15 cellular contexts compared by ENCODE assay signal in genomic region chr13:26962671-26963070, GRCh38.
DNase-seq lines count a peak whose midpoint lies in the region; ATAC-seq, FAIRE-seq and TF ChIP-seq lines count a peak whose summit lies in the region.
"Had no signal": no experiment of that assay in that cellular context is flagged by ENCODE, and none has a peak within 500 bp of the region (broad histone marks: within the 10 kb centered on the region; RNA-seq: fewer than 3 reads in every experiment).

No MANE protein-coding gene starts in this region.

- TF ChIP-seq POLR2A in Peyer's patch (IDR thresholded peaks at IDR 0.05), result no peak
- TF ChIP-seq POLR2A in vagina (IDR thresholded peaks at IDR 0.05), result no peak

- no peaks in the 10 kb centered on the region for H3K36me3 ChIP-seq in Peyer's patch
- H3K36me3 ChIP-seq in left lung, result no peaks in the 10 kb centered on the region
- no peaks in the 10 kb centered on the region for H3K36me3 ChIP-seq in pancreas
- H3K36me3 ChIP-seq in vagina, result no peaks in the 10 kb centered on the region

- no peak overlapping the region for H3K4me3 ChIP-seq in Peyer's patch
- H3K4me3 ChIP-seq in left lung, result no peak overlapping the region
- no peak overlapping the region for H3K4me3 ChIP-seq in pancreas
- no peak overlapping the region for H3K4me3 ChIP-seq in vagina

- intact Hi-C loops in left lung (cut with DNase I), result no loop called here
- intact Hi-C loops in pancreas (cut with DNase I), result no loop called here
- intact Hi-C loops in vagina (cut with DNase I), result no loop called here

- WGBS in pancreas, 2 donors, result 65 to 88% methylated on average over 2 of the region's 2 CpGs

- TF ChIP-seq CTCF in Peyer's patch (IDR thresholded peaks at IDR 0.05) (no peak), left lung (IDR thresholded peaks at IDR 0.05) (no peak), pancreas (IDR thresholded peaks at IDR 0.05) (no peak), vagina (IDR thresholded peaks at IDR 0.05) (no peak)

- H3K4me1 ChIP-seq in Peyer's patch, result peaks cover 0 to 77% (median 9%) of the 10 kb centered on the region in 4 donors
- peaks cover 0 to 16% of the 10 kb centered on the region in 2 donors for H3K4me1 ChIP-seq in left lung
- peaks cover 35 to 59% (median 41%) of the 10 kb centered on the region in 3 donors for H3K4me1 ChIP-seq in pancreas
- H3K4me1 ChIP-seq in vagina, result peaks cover 6% of the 10 kb centered on the region

- H3K9me3 ChIP-seq in Peyer's patch, result no peaks in the 10 kb centered on the region
- H3K9me3 ChIP-seq in left lung, result no peaks in the 10 kb centered on the region
- H3K9me3 ChIP-seq in pancreas, result no peaks in the 10 kb centered on the region
- H3K9me3 ChIP-seq in vagina, result no peaks in the 10 kb centered on the region
- H3K9me3 ChIP-seq: SK-N-SH had no signal

- H3K27me3 ChIP-seq in Peyer's patch (no peaks in the 10 kb centered on the region), left lung (no peaks in the 10 kb centered on the region), pancreas (no peaks in the 10 kb centered on the region), vagina (no peaks in the 10 kb centered on the region)

- peak overlapping the region in 3 of 4 donors; percentile 62 to 91 (median 81) for H3K27ac ChIP-seq in Peyer's patch
- H3K27ac ChIP-seq in left lung, result peak overlapping the region; percentile 61 to 73
- peak overlapping the region in 1 of 4 donors; percentile 63 for H3K27ac ChIP-seq in pancreas
- H3K27ac ChIP-seq in vagina, result no peak overlapping the region

- DNase-seq in COLO668 (lab: John Stamatoyannopoulos, UW; ENCODE audit: unreplicated experiment) (peak; percentile 76), Peyer's patch (no peak), left lung (no peak), pancreas (peak in 1 of 6 donors; percentile 41), vagina (ENCODE audit: extremely low spot score in 2 of 2) (no peak)
- DNase-seq: CD4-positive, alpha-beta memory T cell; HFFc6; NCI-H1694; SK-N-SH had no signal

- ATAC-seq in left lung (peak; percentile 7), pancreas (peak in 3 of 4 donors; percentile 1 to 14 (median 4)), GM21529 (IDR thresholded peaks at IDR 0.05; ENCODE audit: unreplicated experiment) (no peak), GM18498 (IDR thresholded peaks at IDR 0.05; ENCODE audit: unreplicated experiment) (no peak), HG03175 (IDR thresholded peaks at IDR 0.05; ENCODE audit: unreplicated experiment) (no peak)
- ATAC-seq: Right ventricle myocardium inferior had no signal

- FAIRE-seq in pancreas (lab: Jason Lieb, UNC), result no peak
- FAIRE-seq: GM12892, H54 had no signal

Comparison
In these comparisons a context has a peak if more than half of its experiments do, and no peak if none do; other contexts are left out.
1. ATAC-seq: peak in left lung (single experiment) and pancreas (3 of 4); none in GM21529 (single experiment), GM18498 (single experiment) and HG03175 (single experiment).